ENCODE assay signal across 16 cellular contexts in genomic region chr9:127761491-127761904, GRCh38. TPM values are rescaled to one million over a fixed set of nuclear protein-coding genes. Genes with fewer than 3 reads are reported as not detected.
A peak's percentile ranks its signal among the peaks of the same experiment; 100 is the strongest.
DNase-seq lines count a peak whose midpoint lies in the region; ATAC-seq and TF ChIP-seq lines count a peak whose summit lies in the region.
"Had no signal": no experiment of that assay in that cellular context is flagged by ENCODE, and none has a peak within 500 bp of the region (broad histone marks: within the 10 kb centered on the region; RNA-seq: fewer than 3 reads in every experiment).

No MANE protein-coding gene starts in this region.

- H3K4me3 ChIP-seq in GM23338: no peak overlapping the region
- peak overlapping the region in 2 of 8 donors; percentile 5 to 48 for H3K4me3 ChIP-seq in spleen
- H3K4me3 ChIP-seq in tibial nerve: no peak overlapping the region
- H3K4me3 ChIP-seq: BLaER1, mucosa of descending colon, ovary had no signal

- DNase-seq in GM23338 (ENCODE audit: low spot score): no peak
- no peak for DNase-seq in spleen
- DNase-seq in NCI-H2029 (lab: John Stamatoyannopoulos, UW): no peak
- no peak for DNase-seq in tibial nerve (ENCODE audit: low spot score in 2 of 2)
- DNase-seq: activated CD4-positive, alpha-beta T cell treated with anti-CD3 and anti-CD28 coated beads, Interleukin-2, amount 50 U/mL, for 1 hour; activated naive CD8-positive, alpha-beta T cell treated with anti-CD3 and anti-CD28 coated beads, Interleukin-2, amount 10 ng/mL, durations not matched to agents 7 days and 5 days; NCI-H1105 treated with DMSO at 0.1 percent for 48 hours; ovary had no signal

- H3K9me3 Mint-ChIP-seq in GM23338: no peaks in the 10 kb centered on the region
- H3K9me3 Mint-ChIP-seq: activated naive CD8-positive, alpha-beta T cell treated with anti-CD3 and anti-CD28 coated beads, Interleukin-2, amount 10 ng/mL, durations not matched to agents 7 days and 5 days had no signal

- peaks cover 10% of the 10 kb centered on the region; the same call in 1 of the 2 replicates for H3F3A ChIP-seq in GM23338 (replicated peaks; ENCODE audit: low read depth)

- peaks cover 3% of the 10 kb centered on the region; the same call in 1 of the 2 replicates for H3K27me3 ChIP-seq in GM23338 (ENCODE audit: insufficient read depth)
- H3K27me3 ChIP-seq in layer of hippocampus (ENCODE audit: control insufficient read depth, insufficient read depth, low read length): no peaks in the 10 kb centered on the region
- no peaks in the 10 kb centered on the region for H3K27me3 ChIP-seq in spleen (replicated peaks in 1 of 7)
- H3K27me3 ChIP-seq in tibial nerve: peaks cover 0 to 22% of the 10 kb centered on the region in 2 donors
- H3K27me3 ChIP-seq: BLaER1, ovary had no signal

- no peaks in the 10 kb centered on the region for H3K9me2 ChIP-seq in GM23338 (ENCODE audit: insufficient read depth)

- H3K79me2 ChIP-seq in GM23338 (replicated peaks; ENCODE audit: insufficient read depth): no peaks in the 10 kb centered on the region

- 0 out of 2 replicates have a peak overlapping the region, but pooled peaks have one; percentile 10 for H2AFZ ChIP-seq in GM23338

- TF ChIP-seq EP300 in tibial nerve (IDR thresholded peaks at IDR 0.05): no peak

- H3K36me3 ChIP-seq in GM23338 (ENCODE audit: insufficient read depth): no peaks in the 10 kb centered on the region
- H3K36me3 ChIP-seq in spleen: peaks cover 2 to 98% (median 45%) of the 10 kb centered on the region in 6 donors
- no peaks in the 10 kb centered on the region for H3K36me3 ChIP-seq in tibial nerve
- H3K36me3 ChIP-seq: ovary had no signal

- no peak for TF ChIP-seq CTCF in GM23338 (conservative IDR thresholded peaks at IDR 0.05; ENCODE audit: low read depth in 2 of 2)
- TF ChIP-seq CTCF in spleen (IDR thresholded peaks at IDR 0.05 in 8 of 11, conservative IDR thresholded peaks at IDR 0.05 in 3 of 11): no peak
- no peak for TF ChIP-seq CTCF in tibial nerve (IDR thresholded peaks at IDR 0.05)

- peak overlapping the region; percentile 43; the same call in 1 of the 2 replicates for H3K4me2 ChIP-seq in GM23338

- 55 to 82% (median 72%) methylated on average over 3 to 4 of the region's 4 CpGs for WGBS in spleen, 5 donors
- 57 to 66% methylated on average over 2 to 4 of the region's 4 CpGs for WGBS in tibial nerve, 2 donors

- H3K9me3 ChIP-seq in spleen (no peaks in the 10 kb centered on the region), tibial nerve (no peaks in the 10 kb centered on the region)
- H3K9me3 ChIP-seq: BLaER1, mucosa of descending colon, ovary had no signal

- intact Hi-C loops in spleen (cut with DNase I; ENCODE audit: low total_unique reads): no loop called here

- H3K27ac ChIP-seq in GM23338 (ENCODE audit: low read depth) (no peak overlapping the region), cingulate gyrus (ENCODE audit: low read depth, low read length) (peak overlapping the region; percentile 39), layer of hippocampus (ENCODE audit: low read depth, low read length) (peak overlapping the region; percentile 18), spleen (peak overlapping the region in 6 of 8 donors; percentile 58 to 92 (median 90)), tibial nerve (peak overlapping the region in 2 of 4 donors; percentile 16 to 59)
- H3K27ac ChIP-seq: ovary had no signal

- H4K20me1 ChIP-seq in GM23338 (replicated peaks; ENCODE audit: insufficient read depth): no peaks in the 10 kb centered on the region

- no peak overlapping the region for H3K27ac Mint-ChIP-seq in GM23338

- no peaks in the 10 kb centered on the region; the same call in 2 of the 3 replicates for H3K36me3 Mint-ChIP-seq in GM23338 (ENCODE audit: low read depth)

- TF ChIP-seq POLR2A in spleen (IDR thresholded peaks at IDR 0.05) (no peak), tibial nerve (IDR thresholded peaks at IDR 0.05) (no peak)

- H3K4me3 Mint-ChIP-seq in GM23338: no peak overlapping the region
- H3K4me3 Mint-ChIP-seq: activated naive CD8-positive, alpha-beta T cell treated with anti-CD3 and anti-CD28 coated beads, Interleukin-2, amount 10 ng/mL, durations not matched to agents 7 days and 5 days had no signal

- peaks cover 19% of the 10 kb centered on the region for H3K27me3 Mint-ChIP-seq in GM23338 (ENCODE audit: insufficient read depth, low read depth, poor library complexity)
- H3K27me3 Mint-ChIP-seq: activated naive CD8-positive, alpha-beta T cell treated with anti-CD3 and anti-CD28 coated beads, Interleukin-2, amount 10 ng/mL, durations not matched to agents 7 days and 5 days had no signal

- peaks cover 33% of the 10 kb centered on the region for H3K4me1 Mint-ChIP-seq in GM23338

- H3K4me1 ChIP-seq in GM23338 (ENCODE audit: insufficient read depth) (peaks cover 19% of the 10 kb centered on the region), spleen (peaks cover 36 to 100% (median 75%) of the 10 kb centered on the region in 6 donors), tibial nerve (peaks cover 0 to 23% (median 0%) of the 10 kb centered on the region in 4 donors)

- peak; percentile 12 for ATAC-seq in GM23338
- ATAC-seq in HG02798 (IDR thresholded peaks at IDR 0.05; ENCODE audit: poor library complexity, unreplicated experiment): no peak

TF ChIP-seq in GM23338, 12 proteins besides CTCF, POLR2A, EP300 and RAD21:
- TF ChIP-seq ZNF114 (CRISPR knock-in tag; IDR thresholded peaks at IDR 0.05) (no peak), NANOG (IDR thresholded peaks at IDR 0.05; ENCODE audit: borderline replicate concordance) (no peak), EZH2 (IDR thresholded peaks at IDR 0.05; ENCODE audit: low read depth, unreplicated experiment) (no peak), ETS1 (IDR thresholded peaks at IDR 0.05) (no peak)

RNA-seq across cellular contexts. Expression of gene SH2D3C, which starts 17.0 kb away (rescaled TPM):
- 4.5 and 7.3 TPM in 2 replicates for total RNA-seq in GM23338 (2014; rRNA removed; shearing (Covaris generic))
- 4.2 and 4.4 TPM in 2 replicates for polyA plus RNA-seq in GM23338 (2016; fragmentation: Nextera tagmentation; extraction: Ambion mirVana)
- total RNA-seq in spleen: 10 to 100 TPM; 44.7 to 85.4 (median 61.2) TPM
- polyA plus RNA-seq in spleen: 10 to 100 TPM; 27.0 to 51.1 (median 34.3) TPM
- total RNA-seq in tibial nerve: 10 to 100 TPM in 3 of 4 donors, 1 to 10 TPM in 1; 4.2 to 18.9 (median 13.4) TPM
- total RNA-seq: bronchial epithelial cell, Daoy had no signal

RNA-seq across cellular contexts. Expression of gene CDK9, which starts 24.3 kb away (rescaled TPM):
- total RNA-seq in GM23338 (2014; rRNA removed; shearing (Covaris generic)): 63.9 and 84.3 TPM in 2 replicates
- polyA plus RNA-seq in GM23338 (2016; fragmentation: Nextera tagmentation; extraction: Ambion mirVana) (49.7 and 58.5 TPM in 2 replicates), spleen (10 to 100 TPM; 49.2 to 87.6 (median 87.1) TPM)
- total RNA-seq in spleen (100 to 1,000 TPM in 4 of 7 donors, 10 to 100 TPM in 3; 68.3 to 149 (median 103) TPM), tibial nerve (100 to 1,000 TPM in 2 of 4 donors, 10 to 100 TPM in 2; 66.6 to 112 (median 87.6) TPM)

RNA-seq across cellular contexts. Expression of gene TOR2A, which starts 26.4 kb away (rescaled TPM):
- total RNA-seq in GM23338 (2014; rRNA removed; shearing (Covaris generic)): 21.1 and 23.5 TPM in 2 replicates
- polyA plus RNA-seq in GM23338 (2016; fragmentation: Nextera tagmentation; extraction: Ambion mirVana) (14.4 TPM in 2 replicates), spleen (10 to 100 TPM; 17.9 to 29.1 (median 18.4) TPM)
- total RNA-seq in spleen (10 to 100 TPM; 16.8 to 36.5 (median 24.5) TPM), tibial nerve (10 to 100 TPM; 13.3 to 15.3 (median 14.4) TPM)

RNA-seq across cellular contexts. Expression of gene FPGS, which starts 41.2 kb away (rescaled TPM):
- 87.2 and 92.4 TPM in 2 replicates for total RNA-seq in GM23338 (2014; rRNA removed; shearing (Covaris generic))
- 40.7 and 43.5 TPM in 2 replicates for polyA plus RNA-seq in GM23338 (2016; fragmentation: Nextera tagmentation; extraction: Ambion mirVana)
- 10 to 100 TPM; 33.3 to 94.6 (median 72.3) TPM for total RNA-seq in spleen
- polyA plus RNA-seq in spleen: 10 to 100 TPM; 39.5 to 73.7 (median 60.5) TPM
- total RNA-seq in tibial nerve: 100 to 1,000 TPM; 136 to 309 (median 143) TPM

RNA-seq across cellular contexts. Expression of gene TTC16, which starts 45.6 kb away (rescaled TPM):
- not detected in 2 replicates for total RNA-seq in GM23338 (2014; rRNA removed; shearing (Covaris generic))
- not detected in 2 replicates for polyA plus RNA-seq in GM23338 (2016; fragmentation: Nextera tagmentation; extraction: Ambion mirVana)
- total RNA-seq in spleen: 1 to 10 TPM in 6 of 7 donors, under 1 TPM in 1; 0.60 to 3.1 (median 2.0) TPM
- under 1 TPM; 0.12 to 0.98 (median 0.61) TPM for polyA plus RNA-seq in spleen
- under 1 TPM in 1 of 4 donors, not detected in 3; 0.30 TPM for total RNA-seq in tibial nerve
- total RNA-seq: bronchial epithelial cell, frontal cortex had no signal
